In the genomic region with DNA sequence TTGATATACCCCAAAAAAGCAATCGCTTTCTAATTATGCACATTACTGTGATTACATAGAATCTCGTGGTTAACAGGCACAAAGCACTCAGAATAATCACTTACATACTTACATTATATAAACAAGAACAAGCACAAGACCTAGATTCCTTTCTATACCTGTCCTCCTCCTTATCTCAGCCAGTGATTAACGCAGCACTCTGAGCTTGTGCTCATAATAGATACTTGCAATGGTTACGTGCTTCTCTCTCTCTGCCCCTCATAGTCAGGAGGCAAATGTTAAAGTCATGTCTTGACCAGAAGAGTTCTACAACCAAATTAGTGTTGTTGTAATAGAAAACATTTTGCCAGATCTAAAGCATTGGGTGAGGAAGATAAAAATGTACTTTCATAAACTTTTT, we compare ENCODE assay signal across 25 cellular contexts.
"Had no signal": no experiment of that assay in that cellular context is flagged by ENCODE, and none has a peak within 500 bp of the region (broad histone marks: within the 10 kb centered on the region; RNA-seq: fewer than 3 reads in every experiment).

No MANE protein-coding gene starts in this region.

- DNase-seq: naive thymus-derived CD8-positive, alpha-beta T cell; nephron progenitor cell; nucleus accumbens; ovary; right cardiac atrium; right lobe of liver; sigmoid colon; small intestine; stimulated activated CD4-positive, alpha-beta T cell treated with anti-CD3 and anti-CD28 coated beads, Interleukin-15, amount 100 ng/mL, for 24 hours; stimulated activated CD4-positive, alpha-beta T cell treated with anti-CD3 and anti-CD28 coated beads, Interleukin-2, amount 100 ng/mL, for 24 hours; stimulated activated CD4-positive, alpha-beta T cell treated with anti-CD3 and anti-CD28 coated beads, Interleukin-2, amount 100 ng/mL, for 48 hours; stimulated activated CD4-positive, alpha-beta T cell treated with anti-CD3 and anti-CD28 coated beads, Interleukin-4, amount 100 ng/mL, for 24 hours; stimulated activated naive B cell treated with anti-CD40 and anti-IgM and Interleukin-4, amounts not matched to agents 10 μg/mL and 1 μg/mL and 100 μg/mL, for 72 hours; stimulated activated naive CD4-positive, alpha-beta T cell treated with Interleukin-2 at 50 U/mL for 16 hours; stomach; thyroid gland; trophoblast cell; upper lobe of left lung had no signal

- H3K4me1 ChIP-seq: prostate gland, right lobe of liver, sigmoid colon, tibial nerve, upper lobe of left lung, vagina had no signal

- H3K36me3 ChIP-seq: neutrophil, ovary, prostate gland, right lobe of liver, sigmoid colon, stomach, thoracic aorta, thyroid gland, tibial nerve, upper lobe of left lung, vagina had no signal

- H3K9me3 ChIP-seq: neutrophil, ovary, prostate gland, right lobe of liver, sigmoid colon, stomach, thoracic aorta, thyroid gland, tibial nerve, upper lobe of left lung, vagina had no signal

- H3K27ac ChIP-seq: neutrophil, ovary, prostate gland, right lobe of liver, sigmoid colon, stomach, thoracic aorta, thyroid gland, tibial nerve, upper lobe of left lung, vagina had no signal

- H3K4me3 ChIP-seq: ovary, prostate gland, right lobe of liver, sigmoid colon, stomach, thoracic aorta, thyroid gland, tibial nerve, upper lobe of left lung, vagina had no signal

- H3K27me3 ChIP-seq: neutrophil, ovary, right lobe of liver, sigmoid colon, stomach, thyroid gland, tibial nerve, upper lobe of left lung, vagina had no signal

- ATAC-seq: naive thymus-derived CD8-positive, alpha-beta T cell; natural killer cell treated with Interleukin-12 subunit alpha and Interleukin-12 subunit beta and Interleukin-15 and Interleukin-18, amount 100 ng/mL, for 72 hours; right cardiac atrium; right lobe of liver; stimulated activated effector memory CD8-positive, alpha-beta T cell treated with anti-CD3 and anti-CD28 coated beads, Interleukin-12 subunit alpha, Interleukin-12 subunit beta, amount 100 ng/mL, for 72 hours; stimulated activated naive B cell treated with anti-CD40 and anti-IgM and Interleukin-4, amounts not matched to agents 10 μg/mL and 1 μg/mL and 100 μg/mL, for 72 hours had no signal
